8 cellular contexts compared by ENCODE assay signal in genomic region chr3:5205165-5205941, GRCh38. TPM values are rescaled to one million over a fixed set of nuclear protein-coding genes. Genes with fewer than 3 reads are reported as not detected.
DNase-seq lines count a peak whose midpoint lies in the region; ATAC-seq lines count a peak whose summit lies in the region.

No MANE protein-coding gene starts in this region.

- peak; percentile 58 to 60 for ATAC-seq in CD4-positive, CD25-positive, alpha-beta regulatory T cell (ENCODE audit: low read depth in 2 of 2)
- ATAC-seq in GM19025 (IDR thresholded peaks at IDR 0.05; ENCODE audit: low read depth, unreplicated experiment) (peak; percentile 99), HG02981 (IDR thresholded peaks at IDR 0.05; ENCODE audit: unreplicated experiment) (peak; percentile 100)

- no peaks in the 10 kb centered on the region for H3K27me3 ChIP-seq in CD4-positive, CD25-positive, alpha-beta regulatory T cell (ENCODE audit: control insufficient read depth, insufficient read depth, low read length)

- DNase-seq in CD4-positive, CD25-positive, alpha-beta regulatory T cell: no peak
- peak; percentile 30 for DNase-seq in activated naive CD4-positive, alpha-beta T cell treated with anti-CD3 and anti-CD28 coated beads, Interleukin-2, amount 50 U/mL, for 16 hours
- DNase-seq in HK-2 (ENCODE audit: unreplicated experiment): no peak
- DNase-seq in NCI-H446 treated with DMSO at 0.1 percent for 48 hours (lab: John Stamatoyannopoulos, UW): no peak
- DNase-seq in NCI-H1105 treated with DMSO at 0.1 percent for 48 hours (lab: John Stamatoyannopoulos, UW): no peak
- no peak for DNase-seq in KBM-7

- no peak overlapping the region for H3K4me3 ChIP-seq in CD4-positive, CD25-positive, alpha-beta regulatory T cell (ENCODE audit: low read depth, low read length)

- no peak overlapping the region for H3K27ac ChIP-seq in CD4-positive, CD25-positive, alpha-beta regulatory T cell (ENCODE audit: insufficient read depth, low read length, poor library complexity, severe bottlenecking)

- peak overlapping the region; percentile 48 to 69 (median 54) for H3K27ac Mint-ChIP-seq in CD4-positive, CD25-positive, alpha-beta regulatory T cell

- no peaks in the 10 kb centered on the region for H3K27me3 Mint-ChIP-seq in CD4-positive, CD25-positive, alpha-beta regulatory T cell

- H3K4me3 Mint-ChIP-seq in CD4-positive, CD25-positive, alpha-beta regulatory T cell: no peak overlapping the region

- H3K9me3 ChIP-seq in CD4-positive, CD25-positive, alpha-beta regulatory T cell (ENCODE audit: control insufficient read depth in 2 of 2, low read length in 2 of 2): no peaks in the 10 kb centered on the region

- H3K4me1 ChIP-seq in CD4-positive, CD25-positive, alpha-beta regulatory T cell (ENCODE audit: control insufficient read depth, insufficient read depth, low read length, poor library complexity, severe bottlenecking): peaks cover 1% of the 10 kb centered on the region

- peaks cover 98% of the 10 kb centered on the region for H3K36me3 ChIP-seq in CD4-positive, CD25-positive, alpha-beta regulatory T cell (ENCODE audit: control insufficient read depth, insufficient read depth, low read length)

- peaks cover 2 to 25% (median 18%) of the 10 kb centered on the region in 4 donors for H3K4me1 Mint-ChIP-seq in CD4-positive, CD25-positive, alpha-beta regulatory T cell

- in situ Hi-C loops in KBM-7 (cut with MboI; ENCODE audit: low pct_unique_long_range_greater_than_20kb, low sequenced_read_pairs): no loop called here

- H3K9me3 Mint-ChIP-seq in CD4-positive, CD25-positive, alpha-beta regulatory T cell: no peaks in the 10 kb centered on the region

- peaks cover 66% of the 10 kb centered on the region for H3K36me3 Mint-ChIP-seq in CD4-positive, CD25-positive, alpha-beta regulatory T cell

RNA-seq across cellular contexts. Expression of gene EDEM1, which starts 17.8 kb away (rescaled TPM):
- total RNA-seq in CD4-positive, CD25-positive, alpha-beta regulatory T cell: 99.3 TPM
- 10 to 100 TPM; 51.1 to 56.8 (median 54.5) TPM for polyA plus RNA-seq in CD4-positive, CD25-positive, alpha-beta regulatory T cell
